8 cellular contexts compared by ENCODE assay signal in the genomic region with DNA sequence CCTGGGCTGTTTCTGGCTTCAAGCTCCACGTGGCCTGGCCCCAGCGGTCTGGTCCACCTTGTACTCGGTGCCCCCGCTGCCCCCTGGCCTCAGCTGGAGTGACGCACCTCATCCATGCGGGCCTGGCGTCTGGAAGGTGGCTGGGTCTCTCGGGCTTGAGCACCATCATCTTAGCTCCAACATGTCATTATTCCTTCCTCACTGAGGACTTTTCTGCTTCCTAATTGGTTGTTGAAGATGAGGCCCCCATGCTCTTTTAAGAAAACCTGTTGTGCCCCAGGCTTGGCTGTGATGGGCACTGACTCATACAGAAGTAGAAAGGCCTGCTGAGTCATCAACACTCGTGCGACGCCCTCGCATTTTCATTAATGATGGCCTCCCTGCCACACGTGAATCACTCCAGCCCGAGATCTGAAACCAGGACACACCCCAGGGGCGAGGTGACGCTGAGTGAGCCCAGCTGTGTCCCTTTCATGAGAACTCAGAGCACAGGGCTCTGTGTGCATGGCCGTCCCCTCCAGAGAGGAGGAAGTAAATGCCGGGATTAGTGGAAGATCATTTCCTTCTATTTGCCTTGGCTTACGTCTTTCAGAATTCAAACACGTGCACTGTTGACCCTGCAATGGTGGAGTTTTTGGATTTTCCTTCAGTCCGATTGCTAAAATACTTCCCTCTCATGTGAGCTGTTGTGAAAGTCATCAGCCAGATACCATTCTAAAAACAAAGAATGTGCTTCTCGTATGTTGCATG. TPM values are rescaled to one million over a fixed set of nuclear protein-coding genes. Genes with fewer than 3 reads are reported as not detected.
DNase-seq lines count a peak whose midpoint lies in the region; ATAC-seq, FAIRE-seq and TF ChIP-seq lines count a peak whose summit lies in the region.

No MANE protein-coding gene starts in this region.

- H3K4me3 ChIP-seq in GM06990 (replicated peaks; ENCODE audit: low read depth, low read length) (no peak overlapping the region), GM23338 (no peak overlapping the region), pancreas (peak overlapping the region in 1 of 4 donors; percentile 11), aorta (ENCODE audit: low read length in 2 of 2) (no peak overlapping the region)

- CTCF ChIA-PET in activated CD4-positive, alpha-beta T cell treated with anti-CD3 and anti-CD28 coated beads, Interleukin-2, amount 10 ng/mL, durations not matched to agents 7 days and 5 days (lab: Charles Lee): interaction anchor here (0.5 to 0.7 kb wide), 3 partner anchors 22 to 460 kb away, joined by 3 read pairs; no protein-coding TSS in a partner anchor

- WGBS in pancreas, 2 donors: 40 to 47% methylated on average over 22 of the region's 22 CpGs
- WGBS in aorta, 2 donors: 38% methylated on average over 22 of the region's 22 CpGs

- H3K4me2 ChIP-seq in GM23338: no peak overlapping the region

- no peaks in the 10 kb centered on the region for H3K36me3 ChIP-seq in GM06990 (ENCODE audit: control insufficient read depth, insufficient read depth, low read length)
- no peaks in the 10 kb centered on the region for H3K36me3 ChIP-seq in GM23338 (ENCODE audit: insufficient read depth)
- no peaks in the 10 kb centered on the region for H3K36me3 ChIP-seq in pancreas
- no peaks in the 10 kb centered on the region for H3K36me3 ChIP-seq in aorta (ENCODE audit: control insufficient read depth in 1 of 2, insufficient read depth in 2 of 2, low read length in 1 of 2)

- DNase-seq in GM06990 (ENCODE audit: extremely low read depth, insufficient read length) (peak; percentile 56), GM23338 (ENCODE audit: low spot score) (no peak), KBM-7 (peak; percentile 59), epithelial cell of prostate (ENCODE audit: low read depth, low spot score) (peak; percentile 98), pancreas (peak; percentile 36 to 65 (median 52)), aorta (peak; percentile 88 to 89), OCI-M2 (lab: John Stamatoyannopoulos, UW; ENCODE audit: unreplicated experiment) (no peak)
- peak; percentile 16 for DNase-seq in activated CD4-positive, alpha-beta T cell treated with anti-CD3 and anti-CD28 coated beads, Interleukin-2, amount 10 ng/mL, durations not matched to agents 7 days and 5 days

- in situ Hi-C loops in KBM-7 (cut with MboI; ENCODE audit: low pct_unique_long_range_greater_than_20kb, low sequenced_read_pairs): loop anchor here (25.0 kb wide), 1 partner anchor 737 kb away; a partner anchor contains a TSS

- no peak overlapping the region for H3K4me3 Mint-ChIP-seq in GM23338
- H3K4me3 Mint-ChIP-seq in activated CD4-positive, alpha-beta T cell treated with anti-CD3 and anti-CD28 coated beads, Interleukin-2, amount 10 ng/mL, durations not matched to agents 7 days and 5 days: no peak overlapping the region

- H3K9me3 ChIP-seq in pancreas (no peaks in the 10 kb centered on the region), aorta (ENCODE audit: control insufficient read depth, low read length) (no peaks in the 10 kb centered on the region)

- TF ChIP-seq CTCF in GM06990 (IDR thresholded peaks at IDR 0.05; ENCODE audit: insufficient read depth, low read length, poor library complexity, severe bottlenecking): no peak
- TF ChIP-seq CTCF in GM23338 (conservative IDR thresholded peaks at IDR 0.05; ENCODE audit: low read depth in 2 of 2): no peak
- no peak for TF ChIP-seq CTCF in pancreas (IDR thresholded peaks at IDR 0.05)

- no peak for FAIRE-seq in pancreas (lab: Jason Lieb, UNC)

- H4K20me1 ChIP-seq in GM23338 (replicated peaks; ENCODE audit: insufficient read depth): no peaks in the 10 kb centered on the region

- H3K27ac ChIP-seq in GM23338 (ENCODE audit: low read depth) (no peak overlapping the region), epithelial cell of prostate (peak overlapping the region; percentile 64), pancreas (peak overlapping the region in 1 of 4 donors; percentile 39), aorta (ENCODE audit: low read depth in 1 of 2, low read length in 2 of 2) (no peak overlapping the region)

- H3K27me3 ChIP-seq in GM06990 (replicated peaks; ENCODE audit: control insufficient read depth, insufficient read depth, low read length) (no peaks in the 10 kb centered on the region), GM23338 (ENCODE audit: insufficient read depth) (peaks cover 37% of the 10 kb centered on the region), pancreas (peaks cover 0 to 7% (median 3%) of the 10 kb centered on the region in 4 donors), aorta (ENCODE audit: control insufficient read depth in 1 of 2, insufficient read depth in 2 of 2, low read length in 1 of 2) (no peaks in the 10 kb centered on the region)

- POLR2A ChIA-PET in activated CD4-positive, alpha-beta T cell treated with anti-CD3 and anti-CD28 coated beads, Interleukin-2, amount 10 ng/mL, durations not matched to agents 7 days and 5 days (lab: Charles Lee): no interaction called here

- peaks cover 8% of the 10 kb centered on the region for H3K4me1 Mint-ChIP-seq in GM23338
- peaks cover 6% of the 10 kb centered on the region for H3K4me1 Mint-ChIP-seq in activated CD4-positive, alpha-beta T cell treated with anti-CD3 and anti-CD28 coated beads, Interleukin-2, amount 10 ng/mL, durations not matched to agents 7 days and 5 days

- ATAC-seq in GM23338 (peak; percentile 16; the same call in 1 of the 3 replicates), pancreas (peak; percentile 71 to 91 (median 88)), aorta (ENCODE audit: low FRiP score) (peak; percentile 63)

- H3F3A ChIP-seq in GM23338 (replicated peaks; ENCODE audit: low read depth): no peaks in the 10 kb centered on the region

- H3K27me3 Mint-ChIP-seq in GM23338 (ENCODE audit: insufficient read depth, low read depth, poor library complexity): peaks cover 16% of the 10 kb centered on the region
- peaks cover 71% of the 10 kb centered on the region for H3K27me3 Mint-ChIP-seq in activated CD4-positive, alpha-beta T cell treated with anti-CD3 and anti-CD28 coated beads, Interleukin-2, amount 10 ng/mL, durations not matched to agents 7 days and 5 days

- no peaks in the 10 kb centered on the region for H3K79me2 ChIP-seq in GM23338 (replicated peaks; ENCODE audit: insufficient read depth)

- H3K9me2 ChIP-seq in GM23338 (ENCODE audit: insufficient read depth): no peaks in the 10 kb centered on the region

- H3K9me3 Mint-ChIP-seq in GM23338: no peaks in the 10 kb centered on the region; the same call in 2 of the 3 replicates
- no peaks in the 10 kb centered on the region for H3K9me3 Mint-ChIP-seq in activated CD4-positive, alpha-beta T cell treated with anti-CD3 and anti-CD28 coated beads, Interleukin-2, amount 10 ng/mL, durations not matched to agents 7 days and 5 days

- H2AFZ ChIP-seq in GM23338: peak overlapping the region; percentile 76; the same call in 1 of the 2 replicates

- H3K4me1 ChIP-seq in GM23338 (ENCODE audit: insufficient read depth) (no peaks in the 10 kb centered on the region), pancreas (no peaks in the 10 kb centered on the region), aorta (ENCODE audit: control insufficient read depth in 1 of 2, insufficient read depth in 2 of 2, low read length in 2 of 2) (no peaks in the 10 kb centered on the region)

- intact Hi-C loops in pancreas (cut with DNase I) (no loop called here), aorta (cut with DNase I) (no loop called here)

- H3K36me3 Mint-ChIP-seq in GM23338 (ENCODE audit: low read depth): no peaks in the 10 kb centered on the region
- H3K36me3 Mint-ChIP-seq in activated CD4-positive, alpha-beta T cell treated with anti-CD3 and anti-CD28 coated beads, Interleukin-2, amount 10 ng/mL, durations not matched to agents 7 days and 5 days (ENCODE audit: low read depth): no peaks in the 10 kb centered on the region

- H3K27ac Mint-ChIP-seq in GM23338: peak overlapping the region; percentile 79
- no peak overlapping the region for H3K27ac Mint-ChIP-seq in activated CD4-positive, alpha-beta T cell treated with anti-CD3 and anti-CD28 coated beads, Interleukin-2, amount 10 ng/mL, durations not matched to agents 7 days and 5 days

TF ChIP-seq in GM23338, 12 proteins besides CTCF, POLR2A, EP300 and RAD21 (continues in another document):
- TF ChIP-seq POLR2AphosphoS5 (IDR thresholded peaks at IDR 0.05; ENCODE audit: low read depth) (no peak), EZH2phosphoT487 (IDR thresholded peaks at IDR 0.05; ENCODE audit: unreplicated experiment) (no peak), ZNF331 (CRISPR knock-in tag; IDR thresholded peaks at IDR 0.05; ENCODE audit: low read depth) (no peak), ZNF114 (CRISPR knock-in tag; IDR thresholded peaks at IDR 0.05) (no peak), CREB1 (CRISPR knock-in tag; IDR thresholded peaks at IDR 0.05; ENCODE audit: low read depth) (no peak), JUNB (IDR thresholded peaks at IDR 0.05; ENCODE audit: unreplicated experiment) (no peak)

RNA-seq across cellular contexts. Expression of a gene that starts 14.0 kb away (rescaled TPM):
- total RNA-seq in GM23338 (2014; rRNA removed; shearing (Covaris generic)): 0.17 and 1.2 TPM in 2 replicates
- 0.19 and 0.23 TPM in 2 replicates for polyA plus RNA-seq in GM23338 (2016; fragmentation: Nextera tagmentation; extraction: Ambion mirVana)
- under 1 TPM; 0.05 to 0.10 TPM for total RNA-seq in activated CD4-positive, alpha-beta T cell treated with anti-CD3 and anti-CD28 coated beads, Interleukin-2, amount 10 ng/mL, durations not matched to agents 7 days and 5 days
- under 1 TPM; 0.03 to 0.15 (median 0.07) TPM for total RNA-seq in pancreas
- polyA plus RNA-seq in pancreas: under 1 TPM; 0.08 to 0.40 TPM
- total RNA-seq in aorta: under 1 TPM; 0.19 to 0.42 TPM
- under 1 TPM in 1 of 2 donors, not detected in 1; 0.03 TPM for polyA plus RNA-seq in aorta

RNA-seq across cellular contexts. Expression of a gene that starts 17.9 kb away (rescaled TPM):
- total RNA-seq in GM23338 (2014; rRNA removed; shearing (Covaris generic)): not detected in 2 replicates
- polyA plus RNA-seq in GM23338 (2016; fragmentation: Nextera tagmentation; extraction: Ambion mirVana) (not detected in 2 replicates), pancreas (under 1 TPM; 0.59 to 0.68 TPM), aorta (under 1 TPM; 0.28 to 0.88 TPM)
- total RNA-seq in activated CD4-positive, alpha-beta T cell treated with anti-CD3 and anti-CD28 coated beads, Interleukin-2, amount 10 ng/mL, durations not matched to agents 7 days and 5 days: 1 to 10 TPM; 5.4 to 5.6 TPM
- total RNA-seq in pancreas (1 to 10 TPM in 3 of 6 donors, under 1 TPM in 3; 0.51 to 4.5 (median 1.2) TPM), aorta (1 to 10 TPM in 1 of 2 donors, under 1 TPM in 1; 0.23 to 3.3 TPM)

RNA-seq across cellular contexts. Expression of a gene that starts 57.3 kb away (rescaled TPM):
- not detected in 2 replicates for total RNA-seq in GM23338 (2014; rRNA removed; shearing (Covaris generic))
- not detected in 2 replicates for polyA plus RNA-seq in GM23338 (2016; fragmentation: Nextera tagmentation; extraction: Ambion mirVana)
- 1 to 10 TPM; 4.7 to 6.1 TPM for total RNA-seq in activated CD4-positive, alpha-beta T cell treated with anti-CD3 and anti-CD28 coated beads, Interleukin-2, amount 10 ng/mL, durations not matched to agents 7 days and 5 days
- not detected for total RNA-seq in pancreas
- under 1 TPM; 0.08 to 0.09 TPM for polyA plus RNA-seq in pancreas
- total RNA-seq in aorta: not detected
- polyA plus RNA-seq in aorta: under 1 TPM in 1 of 2 donors, not detected in 1; 0.25 TPM

Comparison
In these comparisons a context has a peak if more than half of its experiments do, and no peak if none do; other contexts are left out.
1. DNase-seq: peak in GM06990 (single experiment), KBM-7 (single experiment), activated CD4-positive, alpha-beta T cell treated with anti-CD3 and anti-CD28 coated beads, Interleukin-2, amount 10 ng/mL, durations not matched to agents 7 days and 5 days (single experiment), epithelial cell of prostate (single experiment), pancreas (6 of 6) and aorta (2 of 2); none in GM23338 (single experiment) and OCI-M2 (single experiment).
2. ATAC-seq: peak in every context shown above with its lines; median percentile 88 in pancreas; 63 in aorta; 16 in GM23338.